In genomic region chr11:62601364-62602140, GRCh38 we compare ENCODE assay signal across 8 cellular contexts. TPM values are rescaled to one million over a fixed set of nuclear protein-coding genes. Genes with fewer than 3 reads are reported as not detected.
DNase-seq lines count a peak whose midpoint lies in the region; ATAC-seq and TF ChIP-seq lines count a peak whose summit lies in the region.

Gene MTA2, minus strand, starts transcription at chr11:62601865. Its CDS starts 415 bp downstream, at chr11:62601450.

- H3K36me3 ChIP-seq in MG63, result peaks cover 53% of the 10 kb centered on the region

- peaks cover 8% of the 10 kb centered on the region for H3K4me1 ChIP-seq in H9 (ENCODE audit: insufficient read depth, low read length)

- no peak within 1 kb of the TSS for H2BK5ac ChIP-seq in H9 (ENCODE audit: insufficient read length, low read length)

- ATAC-seq in stimulated activated naive CD8-positive, alpha-beta T cell treated with anti-CD3 and anti-CD28 coated beads, Interleukin-15, amount 100 ng/mL, for 72 hours, result peak; percentile 87

- H2BK120ac ChIP-seq in H9 (ENCODE audit: low read depth, low read length, poor library complexity, severe bottlenecking), result no peak within 1 kb of the TSS

- H3K36me3 Mint-ChIP-seq in H9 (ENCODE audit: insufficient read depth in 1 of 3, low read depth in 3 of 3), result peaks cover 45 to 55% (median 47%) of the 10 kb centered on the region in 3 experiments
- H3K36me3 Mint-ChIP-seq in nephron progenitor cell (ENCODE audit: low read depth), result peaks cover 50% of the 10 kb centered on the region

- no peaks in the 10 kb centered on the region; the same call in 1 of the 2 replicates for H3K79me2 ChIP-seq in H9 (ENCODE audit: insufficient read depth, low read length)

- H3K27ac Mint-ChIP-seq in H9, result peak within 1 kb of the TSS; percentile 84 to 96 (median 91); a peak in 6 of 7 replicates
- peak within 1 kb of the TSS; percentile 93 for H3K27ac Mint-ChIP-seq in nephron progenitor cell
- H3K27ac Mint-ChIP-seq in stimulated activated naive CD8-positive, alpha-beta T cell treated with anti-CD3 and anti-CD28 coated beads, Interleukin-15, amount 100 ng/mL, for 72 hours, result peak within 1 kb of the TSS; percentile 72 to 99

- H3K27me3 ChIP-seq in H9 (ENCODE audit: insufficient read depth, low read length) (peaks cover 12% of the 10 kb centered on the region; the same call in 1 of the 2 replicates), MG63 (no peaks in the 10 kb centered on the region)

- peaks cover 44 to 61% of the 10 kb centered on the region in 2 experiments for H3K4me1 Mint-ChIP-seq in H9
- H3K4me1 Mint-ChIP-seq in nephron progenitor cell, result peaks cover 79% of the 10 kb centered on the region
- peaks cover 74% of the 10 kb centered on the region for H3K4me1 Mint-ChIP-seq in stimulated activated naive CD8-positive, alpha-beta T cell treated with anti-CD3 and anti-CD28 coated beads, Interleukin-15, amount 100 ng/mL, for 72 hours

- H3K4ac ChIP-seq in H9 (ENCODE audit: low read depth, low read length), result peak within 1 kb of the TSS; percentile 59; the same call in 1 of the 2 replicates

- H3K27ac ChIP-seq in H9 (ENCODE audit: insufficient read length, low read depth, low read length), result no peak within 1 kb of the TSS

- no peak within 1 kb of the TSS for H4K8ac ChIP-seq in H9 (replicated peaks; ENCODE audit: insufficient read length, low read depth, low read length)

- no peak within 1 kb of the TSS for H3T11ph ChIP-seq in H9 (ENCODE audit: low read length)

- no CpG with 5 or more reads among the region's 83 CpGs for WGBS in H9 (ENCODE audit: extremely low coverage, insufficient read length, low lambda C conversion rate)

- peak within 1 kb of the TSS; percentile 91 for H3K4me3 ChIP-seq in MG63
- peak within 1 kb of the TSS; percentile 92 for H3K4me3 ChIP-seq in fibroblast of pulmonary artery (replicated peaks; ENCODE audit: low read depth, low read length)

- TF ChIP-seq CTCF in H9 (conservative IDR thresholded peaks at IDR 0.05) (no peak), fibroblast of pulmonary artery (IDR thresholded peaks at IDR 0.05; ENCODE audit: low read length, missing control alignments) (no peak), nephron progenitor cell (IDR thresholded peaks at IDR 0.05) (no peak)

- H3K79me1 ChIP-seq in H9 (ENCODE audit: insufficient read depth, low read depth, low read length, poor library complexity, severe bottlenecking), result no peaks in the 10 kb centered on the region

- H3K9me3 ChIP-seq in H9 (ENCODE audit: control insufficient read depth, low read depth, low read length) (no peaks in the 10 kb centered on the region), MG63 (no peaks in the 10 kb centered on the region)

- peak; percentile 98 for DNase-seq in ELR (ENCODE audit: low read depth)
- DNase-seq in H9, result peak; percentile 99
- DNase-seq in MG63, result peak; percentile 97
- DNase-seq in SHP77 treated with DMSO at 0.1 percent for 48 hours (lab: John Stamatoyannopoulos, UW), result peak; percentile 91
- peak; percentile 100 for DNase-seq in activated effector memory CD4-positive, alpha-beta T cell treated with anti-CD3 and anti-CD28 coated beads, Interleukin-2, amount 50 U/mL, for 16 hours
- peak; percentile 99 for DNase-seq in fibroblast of pulmonary artery (ENCODE audit: low read depth)
- DNase-seq in nephron progenitor cell, result peak; percentile 99
- DNase-seq in stimulated activated naive CD8-positive, alpha-beta T cell treated with anti-CD3 and anti-CD28 coated beads, Interleukin-15, amount 100 ng/mL, for 72 hours, result peak; percentile 100

- H2BK20ac ChIP-seq in H9 (ENCODE audit: low read depth, low read length, poor library complexity, severe bottlenecking), result no peak within 1 kb of the TSS

- H2AFZ ChIP-seq in H9 (ENCODE audit: low read length), result no peak within 1 kb of the TSS

- peaks cover 2% of the 10 kb centered on the region for H4K20me1 ChIP-seq in H9 (ENCODE audit: control insufficient read depth, insufficient read depth, insufficient read length)

- no peak within 1 kb of the TSS for H2AK5ac ChIP-seq in H9 (ENCODE audit: insufficient read length, low read length)

- H3K4me3 Mint-ChIP-seq in H9 (peak within 1 kb of the TSS; percentile 90 to 93), nephron progenitor cell (peak within 1 kb of the TSS; percentile 96)
- H3K4me3 Mint-ChIP-seq in stimulated activated naive CD8-positive, alpha-beta T cell treated with anti-CD3 and anti-CD28 coated beads, Interleukin-15, amount 100 ng/mL, for 72 hours, result peak within 1 kb of the TSS; percentile 85 to 98

- peak within 1 kb of the TSS; percentile 32 for H4K91ac ChIP-seq in H9 (ENCODE audit: insufficient read length, low read depth, low read length)

- H3K23ac ChIP-seq in H9 (ENCODE audit: insufficient read length, low read depth, low read length), result no peak within 1 kb of the TSS

- peak within 1 kb of the TSS; percentile 71 for H3K4me2 ChIP-seq in H9 (ENCODE audit: insufficient read depth, insufficient read length, low read length)

- H3K9ac ChIP-seq in H9 (ENCODE audit: extremely low read depth, insufficient read length, low read length), result peak within 1 kb of the TSS; percentile 84

- H3K23me2 ChIP-seq in H9 (ENCODE audit: insufficient read length, low read depth, low read length, poor library complexity, severe bottlenecking), result peaks cover 4% of the 10 kb centered on the region

- H4K5ac ChIP-seq in H9 (ENCODE audit: insufficient read length, low read depth, low read length), result no peak within 1 kb of the TSS

- H3K14ac ChIP-seq in H9 (ENCODE audit: insufficient read depth, low read length), result peak within 1 kb of the TSS; percentile 96

- no peak within 1 kb of the TSS for H3K56ac ChIP-seq in H9 (ENCODE audit: insufficient read length, low read depth, low read length)

- no peak within 1 kb of the TSS for H2BK12ac ChIP-seq in H9 (ENCODE audit: insufficient read length, low read depth, low read length)

- H3K18ac ChIP-seq in H9 (ENCODE audit: insufficient read length, low read depth, low read length), result peak within 1 kb of the TSS; percentile 69

- H3K27me3 Mint-ChIP-seq in H9 (ENCODE audit: low read depth) (peaks cover 34% of the 10 kb centered on the region), nephron progenitor cell (ENCODE audit: low read depth, poor library complexity) (peaks cover 27% of the 10 kb centered on the region)
- H3K27me3 Mint-ChIP-seq in stimulated activated naive CD8-positive, alpha-beta T cell treated with anti-CD3 and anti-CD28 coated beads, Interleukin-15, amount 100 ng/mL, for 72 hours, result no peaks in the 10 kb centered on the region

- no peaks in the 10 kb centered on the region for H3K9me3 Mint-ChIP-seq in H9
- H3K9me3 Mint-ChIP-seq in nephron progenitor cell, result no peaks in the 10 kb centered on the region
- no peaks in the 10 kb centered on the region for H3K9me3 Mint-ChIP-seq in stimulated activated naive CD8-positive, alpha-beta T cell treated with anti-CD3 and anti-CD28 coated beads, Interleukin-15, amount 100 ng/mL, for 72 hours

- H2BK15ac ChIP-seq in H9 (ENCODE audit: low read depth, low read length), result no peak within 1 kb of the TSS

RNA-seq across cellular contexts. Expression of gene MTA2, which starts in this region (rescaled TPM):
- 143 and 149 TPM in 2 replicates for total RNA-seq in H9 (2021)
- 84.9 and 117 TPM in 2 replicates for total RNA-seq in MG63 (2014; rRNA removed; shearing (Covaris generic); ENCODE audit: low replicate concordance)
